8 cellular contexts compared by ENCODE assay signal in genomic region chr19:45090598-45090997, GRCh38. TPM values are rescaled to one million over a fixed set of nuclear protein-coding genes. Genes with fewer than 3 reads are reported as not detected.
DNase-seq lines count a peak whose midpoint lies in the region; FAIRE-seq and TF ChIP-seq lines count a peak whose summit lies in the region.
"Had no signal": no experiment of that assay in that cellular context is flagged by ENCODE, and none has a peak within 500 bp of the region (broad histone marks: within the 10 kb centered on the region; RNA-seq: fewer than 3 reads in every experiment).

No MANE protein-coding gene starts in this region.

- FAIRE-seq in H1 (lab: Jason Lieb, UNC) (no peak), GM19239 (lab: Jason Lieb, UNC) (no peak)

- no peaks in the 10 kb centered on the region for H3K9me3 Mint-ChIP-seq in HFFc6
- H3K9me3 Mint-ChIP-seq: activated naive CD8-positive, alpha-beta T cell treated with anti-CD3 and anti-CD28 coated beads, Interleukin-2, amount 50 U/mL, for 24 hours had no signal

- H3K23me2 ChIP-seq in H1 (ENCODE audit: low read depth, low read length): peaks cover 16% of the 10 kb centered on the region

- H2BK12ac ChIP-seq in H1 (ENCODE audit: low read depth, low read length): peak overlapping the region; percentile 75; the same call in 1 of the 2 replicates

- H4K91ac ChIP-seq in H1 (replicated peaks; ENCODE audit: insufficient read length, low read length): no peak overlapping the region

- H2BK20ac ChIP-seq in H1 (ENCODE audit: low read length): no peak overlapping the region

- TF ChIP-seq EP300 in H1 (IDR thresholded peaks at IDR 0.05; ENCODE audit: borderline replicate concordance in 1 of 2, low read depth in 2 of 2, low read length in 2 of 2): no peak

- H3K27ac Mint-ChIP-seq in HFFc6: peak overlapping the region; percentile 95

- H3K56ac ChIP-seq in H1 (replicated peaks; ENCODE audit: insufficient read length, low read depth, low read length): no peak overlapping the region

- H3K9me3 ChIP-seq in H1 (ENCODE audit: insufficient read depth in 2 of 2, low read depth in 1 of 2, low read length in 1 of 2): no peaks in the 10 kb centered on the region
- no peaks in the 10 kb centered on the region for H3K9me3 ChIP-seq in parathyroid adenoma (ENCODE audit: control insufficient read depth, low read length)

- H3K27me3 ChIP-seq in H1 (replicated peaks in 1 of 4; ENCODE audit: control insufficient read depth in 3 of 4, extremely low read depth in 1 of 4, insufficient read depth in 3 of 4, low read length in 3 of 4): no peaks in the 10 kb centered on the region
- no peaks in the 10 kb centered on the region for H3K27me3 ChIP-seq in parathyroid adenoma (ENCODE audit: control insufficient read depth, insufficient read depth, low read length)

- CTCF ChIA-PET in H1 (lab: Charles Lee; ENCODE audit: partially characterized antibody): interaction anchor here (1.0 to 5.3 kb wide), 13 partner anchors 9 to 187 kb away, joined by 3 to 39 read pairs (median 5); partner anchors contain the start of genes GEMIN7 and ZNF296

- H4K20me1 ChIP-seq in H1 (replicated peaks in 1 of 2; ENCODE audit: control insufficient read depth in 1 of 2, insufficient read depth in 2 of 2, low read length in 2 of 2): peaks cover 4 to 14% of the 10 kb centered on the region in 2 experiments

- no peak overlapping the region for H2BK120ac ChIP-seq in H1 (replicated peaks; ENCODE audit: low read depth, low read length)

- H3K4me3 ChIP-seq in H1 (ENCODE audit: extremely low read depth in 1 of 4, insufficient read depth in 2 of 4, low read depth in 3 of 4, low read length in 4 of 4): peak overlapping the region in 2 of 4 experiments; percentile 57 to 97; a peak in 3 of 8 replicates
- H3K4me3 ChIP-seq in parathyroid adenoma (ENCODE audit: low read depth, low read length): peak overlapping the region; percentile 88

- peak overlapping the region; percentile 93 for H3K4me3 Mint-ChIP-seq in HFFc6

- DNase-seq in HFFc6 (no peak), H1 (ENCODE audit: low read depth in 1 of 2, low spot score in 2 of 2) (no peak), HT-29 (ENCODE audit: low spot score) (no peak), GM19239 (ENCODE audit: insufficient read length, low spot score) (no peak)
- no peak for DNase-seq in stimulated activated CD4-positive, alpha-beta T cell treated with anti-CD3 and anti-CD28 coated beads, Interleukin-2, amount 100 ng/mL, for 48 hours
- DNase-seq: activated naive CD8-positive, alpha-beta T cell treated with anti-CD3 and anti-CD28 coated beads, Interleukin-2, amount 50 U/mL, for 24 hours; left cardiac atrium had no signal

- peaks cover 2% of the 10 kb centered on the region; the same call in 1 of the 2 replicates for H3K27me3 Mint-ChIP-seq in HFFc6 (ENCODE audit: insufficient read depth)
- H3K27me3 Mint-ChIP-seq: activated naive CD8-positive, alpha-beta T cell treated with anti-CD3 and anti-CD28 coated beads, Interleukin-2, amount 50 U/mL, for 24 hours had no signal

- no peak overlapping the region for H2BK15ac ChIP-seq in H1 (ENCODE audit: low read length)

- H3K27ac ChIP-seq in H1 (ENCODE audit: low read depth, low read length): 0 out of 2 replicates have a peak overlapping the region, but pooled peaks have one; percentile 55
- H3K27ac ChIP-seq in parathyroid adenoma: peak overlapping the region; percentile 84

- POLR2A ChIA-PET in H1 (lab: Charles Lee; ENCODE audit: partially characterized antibody): interaction anchor here (0.9 to 6.1 kb wide), 11 partner anchors 12 to 185 kb away, joined by 3 to 230 read pairs (median 6); partner anchors contain the start of genes APOE, GEMIN7 and ZNF296

- peak overlapping the region; percentile 86; the same call in 1 of the 2 replicates for H2BK5ac ChIP-seq in H1 (ENCODE audit: low read depth, low read length)

- TF ChIP-seq CTCF in HFFc6 (IDR thresholded peaks at IDR 0.05): no peak
- TF ChIP-seq CTCF in H1 (IDR thresholded peaks at IDR 0.05; ENCODE audit: control extremely low read depth in 1 of 3, insufficient read depth in 1 of 3, low read depth in 1 of 3, low read length in 3 of 3): no peak
- TF ChIP-seq CTCF in parathyroid adenoma (IDR thresholded peaks at IDR 0.05): no peak

- no peak overlapping the region for H4K8ac ChIP-seq in H1 (ENCODE audit: extremely low read depth, insufficient read depth, low read length)

- no peak overlapping the region for H3K4ac ChIP-seq in H1 (replicated peaks; ENCODE audit: insufficient read length, low read depth, low read length)

- H3K4me1 ChIP-seq in H1 (replicated peaks in 1 of 4; ENCODE audit: control insufficient read depth in 3 of 4, insufficient read depth in 4 of 4, low read length in 3 of 4) (peaks cover 4 to 17% (median 7%) of the 10 kb centered on the region in 4 experiments; a peak in 6 of 7 replicates), parathyroid adenoma (peaks cover 12% of the 10 kb centered on the region)

- no peak overlapping the region for H3K18ac ChIP-seq in H1 (ENCODE audit: extremely low read depth, low read length)

- H3K23ac ChIP-seq in H1 (ENCODE audit: insufficient read length): no peak overlapping the region

- H3K4me2 ChIP-seq in H1 (ENCODE audit: insufficient read depth in 1 of 2, low read depth in 2 of 2, low read length in 2 of 2) (peak overlapping the region; percentile 94 to 98), parathyroid adenoma (ENCODE audit: low read length) (peak overlapping the region; percentile 98)

- TF ChIP-seq RAD21 in H1 (IDR thresholded peaks at IDR 0.05 in 1 of 2, conservative IDR thresholded peaks at IDR 0.05 in 1 of 2; ENCODE audit: low read depth in 2 of 2, low read length in 2 of 2): no peak

- WGBS in H1 (ENCODE audit: extremely low coverage in 1 of 2, insufficient coverage in 1 of 2, insufficient read length in 1 of 2, insufficient replicate concordance in 2 of 2, low coverage in 1 of 2, low lambda C conversion rate in 2 of 2, missing lambda C conversion rate in 1 of 2), 2 experiments: 94% methylated on average over 5 of the region's 5 CpGs; no CpG with 5 or more reads in 1 of the 2 experiments

- H3K14ac ChIP-seq in H1 (ENCODE audit: insufficient read length): no peak overlapping the region

- TF ChIP-seq POLR2A in H1 (IDR thresholded peaks at IDR 0.05; ENCODE audit: control extremely low read depth in 1 of 2, low read depth in 2 of 2, low read length in 2 of 2): no peak

- H3K9ac ChIP-seq in H1 (replicated peaks in 1 of 4; ENCODE audit: extremely low read depth in 1 of 4, low read depth in 3 of 4, low read length in 3 of 4): peak overlapping the region in 1 of 4 experiments; percentile 62; a peak in 2 of 7 replicates
- no peak overlapping the region for H3K9ac ChIP-seq in parathyroid adenoma

- H3K4me1 Mint-ChIP-seq in HFFc6 (ENCODE audit: low read depth): peaks cover 35% of the 10 kb centered on the region

- H2AFZ ChIP-seq in H1 (ENCODE audit: low read length): no peak overlapping the region
- peak overlapping the region; percentile 90 for H2AFZ ChIP-seq in parathyroid adenoma

- H2AK5ac ChIP-seq in H1 (ENCODE audit: low read depth, low read length): 0 out of 2 replicates have a peak overlapping the region, but pooled peaks have one; percentile 46

- H3K36me3 ChIP-seq in H1 (ENCODE audit: control insufficient read depth in 2 of 4, insufficient read depth in 4 of 4, low read length in 3 of 4) (peaks cover 4 to 16% (median 5%) of the 10 kb centered on the region in 4 experiments; a peak in 5 of 8 replicates), parathyroid adenoma (ENCODE audit: control insufficient read depth, insufficient read depth, low read length) (no peaks in the 10 kb centered on the region)

- H3K79me2 ChIP-seq in H1 (ENCODE audit: control insufficient read depth in 1 of 2, insufficient read depth in 2 of 2, low read length in 2 of 2): peaks cover 19 to 37% of the 10 kb centered on the region in 2 experiments
- H3K79me2 ChIP-seq in parathyroid adenoma: peaks cover 29% of the 10 kb centered on the region

- peaks cover 17% of the 10 kb centered on the region for H3K36me3 Mint-ChIP-seq in HFFc6 (ENCODE audit: low read depth)

- H3K79me1 ChIP-seq in H1 (ENCODE audit: low read depth, low read length): peaks cover 15% of the 10 kb centered on the region

- H4K5ac ChIP-seq in H1 (ENCODE audit: insufficient read length, low read depth, low read length): no peak overlapping the region

RNA-seq across cellular contexts. Expression of gene PPP1R37, which starts 2.4 kb away (rescaled TPM):
- 10 to 100 TPM; 20.4 to 27.4 (median 21.6) TPM for total RNA-seq in HFFc6 (2021; fragmentation: NEBNext Ultra II Directional; extraction: Animal tissue kit (Norgen Biotek cat#: 25700))
- 25.7 and 27.0 TPM in 2 replicates for total RNA-seq in H1 (2021; fragmentation: NEBNext Ultra II Directional; extraction: Animal tissue kit (Norgen Biotek cat#: 25700))
- 14.6 and 22.5 TPM in 2 replicates for polyA plus RNA-seq in H1 (2011; rRNA removed)
- 23.0 TPM for polyA plus RNA-seq in H1 (2011; cell fraction: cytosol; rRNA removed)
- polyA plus RNA-seq in H1 (2011; cell fraction: nucleus; rRNA removed): 71.7 TPM
- polyA plus RNA-seq in H1 (2012, experiment 1 of 2): 22.9 to 30.5 TPM (median 24.6 TPM) in 4 replicates
- 16.5 TPM for polyA plus RNA-seq in H1 (2012, experiment 2 of 2)
- polyA plus RNA-seq in H1 (2013, experiment 1 of 2): 12.6 TPM
- 11.6 TPM for polyA plus RNA-seq in H1 (2013, experiment 2 of 2)
- polyA minus RNA-seq in H1 (2011; rRNA and poly(A)+ RNA removed): 7.8 and 11.9 TPM in 2 replicates
- 16.8 TPM for polyA minus RNA-seq in H1 (2011; cell fraction: cytosol; rRNA and poly(A)+ RNA removed)
- polyA minus RNA-seq in H1 (2011; cell fraction: nucleus; rRNA and poly(A)+ RNA removed): 25.7 TPM
- total RNA-seq in HT-29 (2014; rRNA removed; shearing (Covaris generic)): 108 and 128 TPM in 2 replicates

RNA-seq across cellular contexts. Expression of gene GEMIN7, which starts 11.5 kb away (rescaled TPM):
- 10 to 100 TPM; 34.3 to 43.4 (median 39.0) TPM for total RNA-seq in HFFc6 (2021; fragmentation: NEBNext Ultra II Directional; extraction: Animal tissue kit (Norgen Biotek cat#: 25700))
- total RNA-seq in H1 (2021; fragmentation: NEBNext Ultra II Directional; extraction: Animal tissue kit (Norgen Biotek cat#: 25700)): 48.0 and 48.5 TPM in 2 replicates
- polyA plus RNA-seq in H1 (2011; rRNA removed): 91.6 and 113 TPM in 2 replicates
- 68.0 TPM for polyA plus RNA-seq in H1 (2011; cell fraction: cytosol; rRNA removed)
- polyA plus RNA-seq in H1 (2011; cell fraction: nucleus; rRNA removed): 71.1 TPM
- polyA plus RNA-seq in H1 (2012, experiment 1 of 2): 40.4 to 54.4 TPM (median 47.9 TPM) in 4 replicates
- polyA plus RNA-seq in H1 (2012, experiment 2 of 2): 86.0 TPM
- 32.3 TPM for polyA plus RNA-seq in H1 (2013, experiment 1 of 2)
- polyA plus RNA-seq in H1 (2013, experiment 2 of 2): 33.2 TPM
- 18.7 and 22.3 TPM in 2 replicates for polyA minus RNA-seq in H1 (2011; rRNA and poly(A)+ RNA removed)
- polyA minus RNA-seq in H1 (2011; cell fraction: cytosol; rRNA and poly(A)+ RNA removed): 29.5 TPM
- 26.8 TPM for polyA minus RNA-seq in H1 (2011; cell fraction: nucleus; rRNA and poly(A)+ RNA removed)
- 113 and 137 TPM in 2 replicates for total RNA-seq in HT-29 (2014; rRNA removed; shearing (Covaris generic))

RNA-seq across cellular contexts. Expression of gene ZNF296, which starts 14.3 kb away (rescaled TPM):
- under 1 TPM; 0.57 to 0.87 (median 0.65) TPM for total RNA-seq in HFFc6 (2021; fragmentation: NEBNext Ultra II Directional; extraction: Animal tissue kit (Norgen Biotek cat#: 25700))
- 6.8 and 7.5 TPM in 2 replicates for total RNA-seq in H1 (2021; fragmentation: NEBNext Ultra II Directional; extraction: Animal tissue kit (Norgen Biotek cat#: 25700))
- polyA plus RNA-seq in H1 (2011; rRNA removed): 2.7 and 6.4 TPM in 2 replicates
- polyA plus RNA-seq in H1 (2011; cell fraction: cytosol; rRNA removed): 2.3 TPM
- polyA plus RNA-seq in H1 (2011; cell fraction: nucleus; rRNA removed): 6.4 TPM
- polyA plus RNA-seq in H1 (2012, experiment 1 of 2): 3.2 to 8.2 TPM (median 7.6 TPM) in 4 replicates
- 7.1 TPM for polyA plus RNA-seq in H1 (2012, experiment 2 of 2)
- 6.4 TPM for polyA plus RNA-seq in H1 (2013, experiment 1 of 2)
- 6.2 TPM for polyA plus RNA-seq in H1 (2013, experiment 2 of 2)
- 1.1 TPM in 2 replicates for polyA minus RNA-seq in H1 (2011; rRNA and poly(A)+ RNA removed)
- polyA minus RNA-seq in H1 (2011; cell fraction: cytosol; rRNA and poly(A)+ RNA removed): 7.6 TPM
- 8.8 TPM for polyA minus RNA-seq in H1 (2011; cell fraction: nucleus; rRNA and poly(A)+ RNA removed)
- total RNA-seq in HT-29 (2014; rRNA removed; shearing (Covaris generic)): 1.5 and 1.7 TPM in 2 replicates

RNA-seq across cellular contexts. Expression of gene CLASRP, which starts 51.8 kb away (rescaled TPM):
- 10 to 100 TPM; 29.9 to 42.9 (median 37.3) TPM for total RNA-seq in HFFc6 (2021; fragmentation: NEBNext Ultra II Directional; extraction: Animal tissue kit (Norgen Biotek cat#: 25700))
- total RNA-seq in H1 (2021; fragmentation: NEBNext Ultra II Directional; extraction: Animal tissue kit (Norgen Biotek cat#: 25700)): 63.4 and 71.7 TPM in 2 replicates
- 22.3 and 25.8 TPM in 2 replicates for polyA plus RNA-seq in H1 (2011; rRNA removed)
- 30.1 TPM for polyA plus RNA-seq in H1 (2011; cell fraction: cytosol; rRNA removed)
- polyA plus RNA-seq in H1 (2011; cell fraction: nucleus; rRNA removed): 143 TPM
- 60.4 to 106 TPM (median 89.9 TPM) in 4 replicates for polyA plus RNA-seq in H1 (2012, experiment 1 of 2)
- 21.3 TPM for polyA plus RNA-seq in H1 (2012, experiment 2 of 2)
- 35.8 TPM for polyA plus RNA-seq in H1 (2013, experiment 1 of 2)
- 31.6 TPM for polyA plus RNA-seq in H1 (2013, experiment 2 of 2)
- polyA minus RNA-seq in H1 (2011; rRNA and poly(A)+ RNA removed): 16.3 and 26.5 TPM in 2 replicates
- polyA minus RNA-seq in H1 (2011; cell fraction: cytosol; rRNA and poly(A)+ RNA removed): 14.7 TPM
- polyA minus RNA-seq in H1 (2011; cell fraction: nucleus; rRNA and poly(A)+ RNA removed): 41.7 TPM
- 90.2 and 99.9 TPM in 2 replicates for total RNA-seq in HT-29 (2014; rRNA removed; shearing (Covaris generic))
